Comparison of ENCODE assay signal across 20 cellular contexts in genomic region chr22:17884951-17885350, GRCh38.
"Had no signal": no experiment of that assay in that cellular context is flagged by ENCODE, and none has a peak within 500 bp of the region (broad histone marks: within the 10 kb centered on the region; RNA-seq: fewer than 3 reads in every experiment).

No MANE protein-coding gene starts in this region.

- H3K27me3 Mint-ChIP-seq: activated CD4-positive, alpha-beta memory T cell treated with anti-CD3 and anti-CD28 coated beads for 36 hours; activated CD8-positive, alpha-beta memory T cell treated with anti-CD3 and anti-CD28 coated beads, Interleukin-2, amount 10 ng/mL, durations not matched to agents 7 days and 5 days; dendritic cell treated with granulocyte-macrophage colony-stimulating factor and Interleukin-4, amounts not matched to agents 40 ng/mL and 50 ng/mL, for 4 days; effector memory CD8-positive, alpha-beta T cell; naive thymus-derived CD4-positive, alpha-beta T cell; stimulated activated naive CD8-positive, alpha-beta T cell treated with anti-CD3 and anti-CD28 coated beads, Interleukin-15, Interleukin-2, amounts not matched to agents 100 ng/mL and 50 ng/mL, for 24 hours had no signal

- DNase-seq: activated CD4-positive, alpha-beta memory T cell treated with anti-CD3 and anti-CD28 coated beads for 36 hours; activated CD8-positive, alpha-beta memory T cell treated with anti-CD3 and anti-CD28 coated beads, Interleukin-2, amount 10 ng/mL, durations not matched to agents 7 days and 5 days; activated effector memory CD4-positive, alpha-beta T cell treated with Interleukin-2 at 50 U/mL for 16 hours; activated naive CD4-positive, alpha-beta T cell treated with anti-CD3 and anti-CD28 coated beads, Interleukin-2, amount 50 U/mL, for 16 hours; activated T-cell treated with anti-CD3 and anti-CD28 coated beads, Interleukin-2, amount 50 U/mL, for 4 hours; effector memory CD8-positive, alpha-beta T cell; left colon; naive thymus-derived CD4-positive, alpha-beta T cell; retina; stimulated activated CD4-positive, alpha-beta T cell treated with anti-CD3 and anti-CD28 coated beads, Interleukin-4, amount 100 ng/mL, for 24 hours; T-helper 1 cell; testis; upper lobe of left lung; WERI-Rb-1 had no signal

- H3K4me3 Mint-ChIP-seq: activated CD4-positive, alpha-beta memory T cell treated with anti-CD3 and anti-CD28 coated beads for 36 hours; activated CD8-positive, alpha-beta memory T cell treated with anti-CD3 and anti-CD28 coated beads, Interleukin-2, amount 10 ng/mL, durations not matched to agents 7 days and 5 days; activated T-cell treated with anti-CD3 and anti-CD28 coated beads, Interleukin-2, amount 50 U/mL, for 4 hours; dendritic cell treated with granulocyte-macrophage colony-stimulating factor and Interleukin-4, amounts not matched to agents 40 ng/mL and 50 ng/mL, for 4 days; effector memory CD8-positive, alpha-beta T cell; naive thymus-derived CD4-positive, alpha-beta T cell; stimulated activated naive CD8-positive, alpha-beta T cell treated with anti-CD3 and anti-CD28 coated beads, Interleukin-15, Interleukin-2, amounts not matched to agents 100 ng/mL and 50 ng/mL, for 24 hours had no signal

- H3K4me3 ChIP-seq: gastroesophageal sphincter, skin epidermis, testis, upper lobe of left lung had no signal

- H3K27ac Mint-ChIP-seq: activated CD4-positive, alpha-beta memory T cell treated with anti-CD3 and anti-CD28 coated beads for 36 hours; activated CD8-positive, alpha-beta memory T cell treated with anti-CD3 and anti-CD28 coated beads, Interleukin-2, amount 10 ng/mL, durations not matched to agents 7 days and 5 days; dendritic cell treated with granulocyte-macrophage colony-stimulating factor and Interleukin-4, amounts not matched to agents 40 ng/mL and 50 ng/mL, for 4 days; effector memory CD8-positive, alpha-beta T cell; naive thymus-derived CD4-positive, alpha-beta T cell; stimulated activated naive CD8-positive, alpha-beta T cell treated with anti-CD3 and anti-CD28 coated beads, Interleukin-15, Interleukin-2, amounts not matched to agents 100 ng/mL and 50 ng/mL, for 24 hours had no signal

- ATAC-seq: activated CD8-positive, alpha-beta memory T cell treated with anti-CD3 and anti-CD28 coated beads, Interleukin-2, amount 10 ng/mL, durations not matched to agents 7 days and 5 days; activated T-cell treated with anti-CD3 and anti-CD28 coated beads, Interleukin-2, amount 50 U/mL, for 4 hours; effector memory CD8-positive, alpha-beta T cell; gastroesophageal sphincter; left colon; naive thymus-derived CD4-positive, alpha-beta T cell; SK-N-SH treated with all-trans-retinoic acid at 6 μM for 48 hours had no signal

- H3K9me3 Mint-ChIP-seq: activated CD4-positive, alpha-beta memory T cell treated with anti-CD3 and anti-CD28 coated beads for 36 hours; activated T-cell treated with anti-CD3 and anti-CD28 coated beads, Interleukin-2, amount 50 U/mL, for 4 hours; dendritic cell treated with granulocyte-macrophage colony-stimulating factor and Interleukin-4, amounts not matched to agents 40 ng/mL and 50 ng/mL, for 4 days; effector memory CD8-positive, alpha-beta T cell; naive thymus-derived CD4-positive, alpha-beta T cell; stimulated activated naive CD8-positive, alpha-beta T cell treated with anti-CD3 and anti-CD28 coated beads, Interleukin-15, Interleukin-2, amounts not matched to agents 100 ng/mL and 50 ng/mL, for 24 hours had no signal

- H3K4me1 Mint-ChIP-seq: activated CD8-positive, alpha-beta memory T cell treated with anti-CD3 and anti-CD28 coated beads, Interleukin-2, amount 10 ng/mL, durations not matched to agents 7 days and 5 days; naive thymus-derived CD4-positive, alpha-beta T cell had no signal

- H3K9me3 ChIP-seq: gastroesophageal sphincter, neutrophil, testis, upper lobe of left lung had no signal

- H3K27ac ChIP-seq: neutrophil, testis, upper lobe of left lung, WERI-Rb-1 had no signal

- H3K27me3 ChIP-seq: gastroesophageal sphincter, neutrophil, testis, upper lobe of left lung had no signal

- H3K4me1 ChIP-seq: upper lobe of left lung had no signal

- H3K36me3 ChIP-seq: neutrophil had no signal
